ENCODE assay signal across 8 cellular contexts in the genomic region with DNA sequence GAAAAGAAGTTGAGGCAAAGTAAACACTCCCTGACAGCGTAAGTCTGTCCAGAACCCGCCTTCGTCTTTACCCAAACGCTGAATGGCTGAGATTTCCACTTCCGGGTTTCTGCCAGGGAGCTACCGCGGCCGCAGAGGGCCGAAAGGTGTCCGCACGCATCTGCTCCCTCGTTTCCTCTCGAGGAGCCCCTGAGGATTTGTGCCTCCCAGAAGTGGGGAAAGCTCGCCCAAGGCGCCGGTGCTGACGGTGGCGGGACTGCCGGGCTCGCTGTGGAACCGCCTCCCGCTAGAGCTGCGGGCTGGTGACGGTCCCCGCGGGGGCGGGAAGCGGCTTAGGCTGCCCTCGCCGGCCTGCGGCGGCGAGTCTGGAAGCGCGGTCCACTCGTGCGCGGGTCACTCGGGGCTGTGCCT.
DNase-seq lines count a peak whose midpoint lies in the region; ATAC-seq lines count a peak whose summit lies in the region.

No MANE protein-coding gene starts in this region.

- intact Hi-C loops in activated CD4-positive, alpha-beta memory T cell treated with anti-CD3 and anti-CD28 coated beads for 36 hours (cut with micrococcal nuclease): no loop called here

- no peaks in the 10 kb centered on the region for H3K4me1 Mint-ChIP-seq in activated CD4-positive, alpha-beta memory T cell treated with anti-CD3 and anti-CD28 coated beads for 36 hours (ENCODE audit: low read depth)
- H3K4me1 Mint-ChIP-seq in naive thymus-derived CD8-positive, alpha-beta T cell: no peaks in the 10 kb centered on the region

- CTCF ChIA-PET in activated CD4-positive, alpha-beta memory T cell treated with anti-CD3 and anti-CD28 coated beads for 36 hours (lab: Charles Lee): no interaction called here

- no peaks in the 10 kb centered on the region for H3K27me3 Mint-ChIP-seq in activated CD4-positive, alpha-beta memory T cell treated with anti-CD3 and anti-CD28 coated beads for 36 hours
- H3K27me3 Mint-ChIP-seq in naive thymus-derived CD8-positive, alpha-beta T cell: peaks cover 0 to 4% (median 0%) of the 10 kb centered on the region in 5 donors

- peaks cover 9% of the 10 kb centered on the region for H3K9me3 Mint-ChIP-seq in activated CD4-positive, alpha-beta memory T cell treated with anti-CD3 and anti-CD28 coated beads for 36 hours
- peaks cover 0 to 24% (median 9%) of the 10 kb centered on the region in 9 donors for H3K9me3 Mint-ChIP-seq in naive thymus-derived CD8-positive, alpha-beta T cell

- in situ Hi-C loops in G401 (cut with HindIII; ENCODE audit: low sequenced_read_pairs): no loop called here

- no peak overlapping the region for H3K4me3 Mint-ChIP-seq in activated CD4-positive, alpha-beta memory T cell treated with anti-CD3 and anti-CD28 coated beads for 36 hours
- peak overlapping the region in 1 of 10 donors; percentile 37 for H3K4me3 Mint-ChIP-seq in naive thymus-derived CD8-positive, alpha-beta T cell

- H3K27ac Mint-ChIP-seq in activated CD4-positive, alpha-beta memory T cell treated with anti-CD3 and anti-CD28 coated beads for 36 hours: peak overlapping the region; percentile 39
- H3K27ac Mint-ChIP-seq in naive thymus-derived CD8-positive, alpha-beta T cell: peak overlapping the region in 3 of 10 donors; percentile 54 to 87 (median 58)

- DNase-seq in G401 (ENCODE audit: low spot score): peak; percentile 35
- peak; percentile 74 for DNase-seq in NCI-H1105 treated with DMSO at 0.1 percent for 48 hours (lab: John Stamatoyannopoulos, UW)
- DNase-seq in activated CD4-positive, alpha-beta memory T cell treated with anti-CD3 and anti-CD28 coated beads for 36 hours: peak; percentile 52
- peak in 1 of 10 donors; percentile 6 for DNase-seq in naive thymus-derived CD8-positive, alpha-beta T cell
- no peak for DNase-seq in activated gamma-delta T cell treated with Interleukin-2 at 50 U/mL for 16 hours
- no peak for DNase-seq in GM19240 (ENCODE audit: insufficient read length, low spot score)

- H3K36me3 Mint-ChIP-seq in activated CD4-positive, alpha-beta memory T cell treated with anti-CD3 and anti-CD28 coated beads for 36 hours: no peaks in the 10 kb centered on the region
- H3K36me3 Mint-ChIP-seq in naive thymus-derived CD8-positive, alpha-beta T cell: peaks cover 0 to 3% (median 0%) of the 10 kb centered on the region in 3 donors

- POLR2A ChIA-PET in activated CD4-positive, alpha-beta memory T cell treated with anti-CD3 and anti-CD28 coated beads for 36 hours (lab: Charles Lee): interaction anchor here (1.0 kb wide), 1 partner anchor 255 kb away, joined by 4 read pairs; no protein-coding TSS in a partner anchor
- POLR2A ChIA-PET in naive thymus-derived CD8-positive, alpha-beta T cell (lab: Charles Lee): no interaction called here

- ATAC-seq in naive thymus-derived CD8-positive, alpha-beta T cell: peak; percentile 44 to 58
- no peak for ATAC-seq in HG02884 (IDR thresholded peaks at IDR 0.05; ENCODE audit: unreplicated experiment)
- ATAC-seq in HG03039 (IDR thresholded peaks at IDR 0.05; ENCODE audit: unreplicated experiment): no peak

Comparison
In these comparisons a context has a peak if more than half of its experiments do, and no peak if none do; other contexts are left out.
1. DNase-seq: peak in G401 (single experiment), NCI-H1105 treated with DMSO at 0.1 percent for 48 hours (single experiment) and activated CD4-positive, alpha-beta memory T cell treated with anti-CD3 and anti-CD28 coated beads for 36 hours (single experiment); none in activated gamma-delta T cell treated with Interleukin-2 at 50 U/mL for 16 hours (single experiment) and GM19240 (single experiment).
2. ATAC-seq: peak in naive thymus-derived CD8-positive, alpha-beta T cell (2 of 2); none in HG02884 (single experiment) and HG03039 (single experiment).